Comparison of ENCODE assay signal across 10 cellular contexts in the genomic region with DNA sequence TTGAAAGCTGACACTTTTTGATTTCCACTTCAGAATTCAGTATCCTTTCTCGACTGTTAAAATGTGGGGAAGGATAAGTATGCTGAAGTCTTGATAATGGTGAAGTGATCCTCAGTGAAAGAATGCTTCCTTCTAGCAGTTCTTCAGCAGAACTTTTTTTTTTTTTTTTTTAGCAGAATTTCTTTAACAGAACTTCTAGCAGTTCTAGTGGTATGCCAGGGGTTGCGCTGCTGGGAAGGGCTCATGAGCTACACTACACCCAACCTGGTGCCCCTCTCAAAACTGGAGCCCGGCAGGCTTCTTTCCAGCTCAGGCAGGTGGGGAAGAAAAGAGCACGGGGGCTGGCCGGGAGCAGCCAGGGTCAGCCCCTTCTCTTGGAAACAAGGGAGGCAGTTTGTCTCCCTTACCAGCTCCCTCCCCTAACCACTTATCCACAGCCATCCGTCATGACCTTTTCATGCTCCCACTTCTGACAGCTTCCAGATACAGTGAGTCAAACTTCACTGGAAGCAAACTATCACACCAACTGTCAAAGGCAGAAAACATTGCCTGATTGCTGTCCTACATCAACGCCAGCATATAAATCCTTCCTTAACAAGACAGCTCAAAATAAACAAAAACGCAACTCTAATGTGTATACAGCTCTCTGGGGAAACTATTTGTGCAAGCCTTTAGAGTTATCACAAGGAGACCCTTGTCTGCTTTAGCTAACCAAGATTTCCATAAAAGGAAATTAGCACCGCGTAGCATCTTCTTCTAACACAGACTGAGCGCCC.
A peak's percentile ranks its signal among the peaks of the same experiment; 100 is the strongest.
DNase-seq lines count a peak whose midpoint lies in the region; ATAC-seq and TF ChIP-seq lines count a peak whose summit lies in the region.
"Had no signal": no experiment of that assay in that cellular context is flagged by ENCODE, and none has a peak within 500 bp of the region (broad histone marks: within the 10 kb centered on the region; RNA-seq: fewer than 3 reads in every experiment).

No MANE protein-coding gene starts in this region.

- peak overlapping the region; percentile 57 for H3K27ac ChIP-seq in HUES48 (ENCODE audit: low read depth, low read length)
- H3K27ac ChIP-seq in adrenal gland, result peak overlapping the region in 3 of 5 donors; percentile 68 to 74 (median 72)

- H3K4me3 ChIP-seq in HUES48 (ENCODE audit: low read depth, low read length) (no peak overlapping the region), adrenal gland (no peak overlapping the region)

- H3K27me3 ChIP-seq in HUES48 (ENCODE audit: control insufficient read depth, insufficient read depth, low read length), result no peaks in the 10 kb centered on the region
- H3K27me3 ChIP-seq in adrenal gland, result no peaks in the 10 kb centered on the region

- no peaks in the 10 kb centered on the region for H3K9me3 Mint-ChIP-seq in stimulated activated effector memory CD8-positive, alpha-beta T cell treated with anti-CD3 and anti-CD28 coated beads, Interleukin-12 subunit alpha, Interleukin-12 subunit beta, amount 100 ng/mL, for 72 hours
- no peaks in the 10 kb centered on the region for H3K9me3 Mint-ChIP-seq in activated T-cell treated with anti-CD3 and anti-CD28 coated beads, Interleukin-2, amount 50 U/mL, for 72 hours

- H3K9ac ChIP-seq in HUES48 (ENCODE audit: low read depth, low read length), result no peak overlapping the region

- intact Hi-C loops in adrenal gland (cut with DNase I), result no loop called here

- H3K9me3 ChIP-seq in HUES48 (ENCODE audit: control insufficient read depth, insufficient read depth, low read length) (no peaks in the 10 kb centered on the region), adrenal gland (replicated peaks in 1 of 3) (no peaks in the 10 kb centered on the region)

- no peaks in the 10 kb centered on the region for H3K4me1 Mint-ChIP-seq in stimulated activated effector memory CD8-positive, alpha-beta T cell treated with anti-CD3 and anti-CD28 coated beads, Interleukin-12 subunit alpha, Interleukin-12 subunit beta, amount 100 ng/mL, for 72 hours
- no peaks in the 10 kb centered on the region for H3K4me1 Mint-ChIP-seq in activated T-cell treated with anti-CD3 and anti-CD28 coated beads, Interleukin-2, amount 50 U/mL, for 72 hours (ENCODE audit: low read depth)

- no peak for TF ChIP-seq POLR2A in adrenal gland (IDR thresholded peaks at IDR 0.05)

- H3K36me3 ChIP-seq in HUES48 (ENCODE audit: control insufficient read depth, insufficient read depth, low read length), result peaks cover 5% of the 10 kb centered on the region; the same call in 1 of the 2 replicates
- no peaks in the 10 kb centered on the region for H3K36me3 ChIP-seq in adrenal gland (replicated peaks in 1 of 2)

- DNase-seq in adrenal gland (peak in 6 of 7 donors; percentile 47 to 68 (median 54)), iPS-NIHi11 (ENCODE audit: low spot score) (peak; percentile 52), cerebellar nuclear complex (lab: John Stamatoyannopoulos, UW) (no peak)
- DNase-seq in stimulated activated effector memory CD8-positive, alpha-beta T cell treated with anti-CD3 and anti-CD28 coated beads, Interleukin-12 subunit alpha, Interleukin-12 subunit beta, amount 100 ng/mL, for 72 hours (ENCODE audit: low spot score in 2 of 2), result no peak
- DNase-seq in activated T-cell treated with anti-CD3 and anti-CD28 coated beads, Interleukin-2, amount 50 U/mL, for 72 hours, result no peak
- DNase-seq in stimulated activated CD4-positive, alpha-beta T cell treated with anti-CD3 and anti-CD28 coated beads, Interleukin-1b, Interleukin-23, amount 100 ng/mL, for 48 hours, result no peak
- no peak for DNase-seq in activated CD8-positive, alpha-beta memory T cell treated with anti-CD3 and anti-CD28 coated beads, Interleukin-2, amount 50 U/mL, for 4 hours
- DNase-seq: activated naive CD4-positive, alpha-beta T cell treated with anti-CD3 and anti-CD28 coated beads, Interleukin-2, amount 50 U/mL, for 16 hours; left colon had no signal

- no peak for ATAC-seq in stimulated activated effector memory CD8-positive, alpha-beta T cell treated with anti-CD3 and anti-CD28 coated beads, Interleukin-12 subunit alpha, Interleukin-12 subunit beta, amount 100 ng/mL, for 72 hours
- no peak for ATAC-seq in activated T-cell treated with anti-CD3 and anti-CD28 coated beads, Interleukin-2, amount 50 U/mL, for 72 hours (replicated peaks in 1 of 2)
- ATAC-seq: left colon had no signal

- peak overlapping the region; percentile 54 for H3K27ac Mint-ChIP-seq in stimulated activated effector memory CD8-positive, alpha-beta T cell treated with anti-CD3 and anti-CD28 coated beads, Interleukin-12 subunit alpha, Interleukin-12 subunit beta, amount 100 ng/mL, for 72 hours
- H3K27ac Mint-ChIP-seq in activated T-cell treated with anti-CD3 and anti-CD28 coated beads, Interleukin-2, amount 50 U/mL, for 72 hours, result no peak overlapping the region

- H3K36me3 Mint-ChIP-seq in stimulated activated effector memory CD8-positive, alpha-beta T cell treated with anti-CD3 and anti-CD28 coated beads, Interleukin-12 subunit alpha, Interleukin-12 subunit beta, amount 100 ng/mL, for 72 hours, result peaks cover 16% of the 10 kb centered on the region
- peaks cover 0 to 4% of the 10 kb centered on the region in 2 donors for H3K36me3 Mint-ChIP-seq in activated T-cell treated with anti-CD3 and anti-CD28 coated beads, Interleukin-2, amount 50 U/mL, for 72 hours (ENCODE audit: insufficient read depth in 2 of 2)

- WGBS in adrenal gland, 4 donors, result 27 to 41% (median 41%) methylated on average over 11 of the region's 11 CpGs

- H3K4me1 ChIP-seq in HUES48 (ENCODE audit: control insufficient read depth, insufficient read depth, low read length) (peaks cover 11% of the 10 kb centered on the region), adrenal gland (replicated peaks in 1 of 2) (peaks cover 15 to 23% of the 10 kb centered on the region in 2 donors)

- H3K4me3 Mint-ChIP-seq in stimulated activated effector memory CD8-positive, alpha-beta T cell treated with anti-CD3 and anti-CD28 coated beads, Interleukin-12 subunit alpha, Interleukin-12 subunit beta, amount 100 ng/mL, for 72 hours, result no peak overlapping the region
- H3K4me3 Mint-ChIP-seq in activated T-cell treated with anti-CD3 and anti-CD28 coated beads, Interleukin-2, amount 50 U/mL, for 72 hours, result no peak overlapping the region

- no peak for TF ChIP-seq CTCF in adrenal gland (IDR thresholded peaks at IDR 0.05)

- H3K27me3 Mint-ChIP-seq in activated T-cell treated with anti-CD3 and anti-CD28 coated beads, Interleukin-2, amount 50 U/mL, for 72 hours (ENCODE audit: low read depth), result no peaks in the 10 kb centered on the region

Comparison
In these comparisons a context has a peak if more than half of its experiments do, and no peak if none do; other contexts are left out.
1. DNase-seq: peak in adrenal gland (6 of 7) and iPS-NIHi11 (single experiment); none in stimulated activated effector memory CD8-positive, alpha-beta T cell treated with anti-CD3 and anti-CD28 coated beads, Interleukin-12 subunit alpha, Interleukin-12 subunit beta, amount 100 ng/mL, for 72 hours (0 of 2), activated T-cell treated with anti-CD3 and anti-CD28 coated beads, Interleukin-2, amount 50 U/mL, for 72 hours (0 of 2), stimulated activated CD4-positive, alpha-beta T cell treated with anti-CD3 and anti-CD28 coated beads, Interleukin-1b, Interleukin-23, amount 100 ng/mL, for 48 hours (single experiment), cerebellar nuclear complex (0 of 2) and activated CD8-positive, alpha-beta memory T cell treated with anti-CD3 and anti-CD28 coated beads, Interleukin-2, amount 50 U/mL, for 4 hours (single experiment).